20 cellular contexts compared by ENCODE assay signal in the genomic region with DNA sequence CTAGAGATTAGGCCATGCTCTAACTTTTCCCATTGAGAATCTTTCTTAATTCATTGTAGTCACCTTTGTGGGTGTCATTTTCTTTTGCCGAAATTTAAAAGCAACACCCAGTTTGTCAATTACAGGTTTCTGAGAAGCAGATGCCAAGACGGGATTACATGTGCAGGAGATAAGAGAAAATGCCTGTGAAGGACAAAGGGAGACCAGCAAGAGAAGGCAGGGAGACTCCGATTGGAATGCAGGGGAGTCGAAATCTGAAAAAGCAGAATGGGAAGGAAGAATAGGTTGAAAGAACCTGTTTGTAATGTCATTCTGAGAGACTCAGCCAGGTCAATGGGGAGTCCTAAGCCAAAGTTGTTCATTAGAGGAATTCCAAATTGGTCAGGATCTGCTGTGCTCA. TPM values are rescaled to one million over a fixed set of nuclear protein-coding genes. Genes with fewer than 3 reads are reported as not detected.
DNase-seq lines count a peak whose midpoint lies in the region; ATAC-seq and TF ChIP-seq lines count a peak whose summit lies in the region.
"Had no signal": no experiment of that assay in that cellular context is flagged by ENCODE, and none has a peak within 500 bp of the region (broad histone marks: within the 10 kb centered on the region; RNA-seq: fewer than 3 reads in every experiment).

No MANE protein-coding gene starts in this region.

- 51 to 75% methylated on average over 4 of the region's 4 CpGs for WGBS in endodermal cell (ENCODE audit: insufficient coverage in 1 of 2, insufficient read length in 1 of 2), 2 experiments
- WGBS in mesendoderm (ENCODE audit: extremely low coverage, insufficient coverage, low lambda C conversion rate), result no CpG with 5 or more reads among the region's 4 CpGs

- peak overlapping the region; percentile 84 for H3K27ac Mint-ChIP-seq in endodermal cell
- H3K27ac Mint-ChIP-seq: CD8-positive, alpha-beta T cell had no signal

- H3K27ac ChIP-seq in endodermal cell (ENCODE audit: low read depth, low read length) (no peak overlapping the region), mesendoderm (ENCODE audit: low read depth, low read length) (no peak overlapping the region), caudate nucleus (ENCODE audit: low read depth, low read length) (no peak overlapping the region)
- H3K27ac ChIP-seq: BLaER1 treated with 17β-estradiol and CSF1 and Interleukin-3, amounts not matched to agents 10 nM and 100 nM had no signal

- H3K9me3 Mint-ChIP-seq in endodermal cell, result no peaks in the 10 kb centered on the region
- H3K9me3 Mint-ChIP-seq: CD8-positive, alpha-beta T cell had no signal

- DNase-seq in ELF-1 (ENCODE audit: low read depth, low spot score) (peak; percentile 25), NT2/D1 (ENCODE audit: low read depth, low spot score) (peak; percentile 33), endodermal cell (peak; percentile 47), mesendoderm (peak; percentile 70), NCI-H187 (lab: John Stamatoyannopoulos, UW) (no peak), caudate nucleus (lab: John Stamatoyannopoulos, UW) (no peak)
- no peak for DNase-seq in activated CD4-positive, alpha-beta T cell treated with anti-CD3 and anti-CD28 coated beads, Interleukin-2, amount 50 U/mL, for 4 hours
- DNase-seq: 8988T; CD8-positive, alpha-beta T cell; GDM1; Kasumi-1; NCI-H1694; NCI-H2081 treated with DMSO at 0.1 percent for 48 hours; NCI-H446; NCI-H526; OCI-M1 had no signal

- no peak overlapping the region for H3K23ac ChIP-seq in mesendoderm (ENCODE audit: low read length)

- H4K5ac ChIP-seq in mesendoderm (ENCODE audit: low read length), result no peak overlapping the region

- no peak overlapping the region for H3K56ac ChIP-seq in mesendoderm (ENCODE audit: low read length)

- TF ChIP-seq CTCF in endodermal cell (conservative IDR thresholded peaks at IDR 0.05), result no peak

- H3K36me3 ChIP-seq in NT2/D1 (ENCODE audit: insufficient read depth, insufficient read length, low read length) (no peaks in the 10 kb centered on the region), endodermal cell (ENCODE audit: control insufficient read depth, insufficient read depth, low read length) (no peaks in the 10 kb centered on the region), mesendoderm (ENCODE audit: control insufficient read depth, insufficient read depth, low read length) (no peaks in the 10 kb centered on the region)
- H3K36me3 ChIP-seq: BLaER1 treated with 17β-estradiol and CSF1 and Interleukin-3, amounts not matched to agents 10 nM and 100 nM; HAP-1 had no signal

- peaks cover 31% of the 10 kb centered on the region for H3K4me1 Mint-ChIP-seq in endodermal cell

- H2BK120ac ChIP-seq in mesendoderm (ENCODE audit: low read depth, low read length), result no peak overlapping the region

- no peak overlapping the region for H3K18ac ChIP-seq in mesendoderm (ENCODE audit: low read length)

- no peaks in the 10 kb centered on the region for H3K79me2 ChIP-seq in mesendoderm (ENCODE audit: control insufficient read depth, insufficient read depth, low read length)

- no peak for ATAC-seq in GM21529 (IDR thresholded peaks at IDR 0.05; ENCODE audit: unreplicated experiment)
- ATAC-seq: CD8-positive, alpha-beta T cell; Right ventricle myocardium inferior had no signal

- H4K8ac ChIP-seq in mesendoderm (ENCODE audit: low read depth, low read length), result no peak overlapping the region

- H3K27me3 ChIP-seq in NT2/D1 (ENCODE audit: insufficient read depth, insufficient read length) (no peaks in the 10 kb centered on the region), endodermal cell (ENCODE audit: control insufficient read depth, insufficient read depth, low read length, poor library complexity, severe bottlenecking) (no peaks in the 10 kb centered on the region), mesendoderm (ENCODE audit: insufficient read depth, low read length, poor library complexity) (no peaks in the 10 kb centered on the region)
- H3K27me3 ChIP-seq: BLaER1 treated with 17β-estradiol and CSF1 and Interleukin-3, amounts not matched to agents 10 nM and 100 nM had no signal

- no peaks in the 10 kb centered on the region for H3K36me3 Mint-ChIP-seq in endodermal cell (ENCODE audit: low read depth)

- H2BK5ac ChIP-seq in mesendoderm (ENCODE audit: low read length), result no peak overlapping the region

- no peak overlapping the region for H2BK15ac ChIP-seq in mesendoderm (replicated peaks; ENCODE audit: low read depth)

- H3K9ac ChIP-seq in NT2/D1 (ENCODE audit: insufficient read length, low read depth), result no peak overlapping the region
- H3K9ac ChIP-seq in endodermal cell (ENCODE audit: extremely low read depth, low read length, poor library complexity, severe bottlenecking), result no peak overlapping the region
- H3K9ac ChIP-seq in mesendoderm (ENCODE audit: low read length), result no peak overlapping the region
- H3K9ac ChIP-seq: BLaER1 treated with 17β-estradiol and CSF1 and Interleukin-3, amounts not matched to agents 10 nM and 100 nM had no signal

- no peak overlapping the region for H3K4ac ChIP-seq in mesendoderm (ENCODE audit: low read depth, low read length)

- H3K9me3 ChIP-seq in NT2/D1 (ENCODE audit: insufficient read depth, low read length) (no peaks in the 10 kb centered on the region), endodermal cell (ENCODE audit: control insufficient read depth, low read length) (no peaks in the 10 kb centered on the region)
- H3K9me3 ChIP-seq: BLaER1 treated with 17β-estradiol and CSF1 and Interleukin-3, amounts not matched to agents 10 nM and 100 nM; HAP-1 had no signal

- H3K4me3 Mint-ChIP-seq in endodermal cell, result no peak overlapping the region
- H3K4me3 Mint-ChIP-seq: CD8-positive, alpha-beta T cell had no signal

- no peak overlapping the region for H2AK5ac ChIP-seq in mesendoderm (ENCODE audit: low read length)

- no peak overlapping the region for H3K4me2 ChIP-seq in mesendoderm (ENCODE audit: low read length)
- H3K4me2 ChIP-seq: BLaER1 treated with 17β-estradiol and CSF1 and Interleukin-3, amounts not matched to agents 10 nM and 100 nM had no signal

- H3K4me3 ChIP-seq in NT2/D1 (ENCODE audit: insufficient read length, low read depth) (no peak overlapping the region), endodermal cell (ENCODE audit: low read length) (no peak overlapping the region), mesendoderm (ENCODE audit: low read length) (no peak overlapping the region)
- H3K4me3 ChIP-seq: BLaER1 treated with 17β-estradiol and CSF1 and Interleukin-3, amounts not matched to agents 10 nM and 100 nM; HAP-1 had no signal

- H3K4me1 ChIP-seq in NT2/D1 (ENCODE audit: insufficient read depth, insufficient read length) (no peaks in the 10 kb centered on the region), endodermal cell (ENCODE audit: control insufficient read depth, insufficient read depth, low read length) (no peaks in the 10 kb centered on the region), mesendoderm (ENCODE audit: control insufficient read depth, low read depth, low read length) (peaks cover 13% of the 10 kb centered on the region)

- no peaks in the 10 kb centered on the region for H3K79me1 ChIP-seq in mesendoderm (ENCODE audit: low read length)

- H3K27me3 Mint-ChIP-seq in endodermal cell (ENCODE audit: insufficient read depth), result no peaks in the 10 kb centered on the region

RNA-seq across cellular contexts. Expression of a gene that starts 3.6 kb away (rescaled TPM):
- total RNA-seq in endodermal cell, result 10 to 100 TPM; 29.8 to 35.6 TPM
- 16.3 TPM for polyA plus RNA-seq in endodermal cell (2013, experiment 1 of 2)
- polyA plus RNA-seq in endodermal cell (2013, experiment 2 of 2), result 13.2 TPM
- 7.7 TPM for polyA plus RNA-seq in mesendoderm (2013, experiment 1 of 2)
- 8.7 TPM for polyA plus RNA-seq in mesendoderm (2013, experiment 2 of 2)

Comparison
In these comparisons a context has a peak if more than half of its experiments do, and no peak if none do; other contexts are left out.
1. DNase-seq: peak in ELF-1 (single experiment), NT2/D1 (single experiment), endodermal cell (single experiment) and mesendoderm (single experiment); none in NCI-H187 (0 of 2), caudate nucleus (0 of 61) and activated CD4-positive, alpha-beta T cell treated with anti-CD3 and anti-CD28 coated beads, Interleukin-2, amount 50 U/mL, for 4 hours (0 of 2).